ENCODE assay signal across 8 cellular contexts in the genomic region with DNA sequence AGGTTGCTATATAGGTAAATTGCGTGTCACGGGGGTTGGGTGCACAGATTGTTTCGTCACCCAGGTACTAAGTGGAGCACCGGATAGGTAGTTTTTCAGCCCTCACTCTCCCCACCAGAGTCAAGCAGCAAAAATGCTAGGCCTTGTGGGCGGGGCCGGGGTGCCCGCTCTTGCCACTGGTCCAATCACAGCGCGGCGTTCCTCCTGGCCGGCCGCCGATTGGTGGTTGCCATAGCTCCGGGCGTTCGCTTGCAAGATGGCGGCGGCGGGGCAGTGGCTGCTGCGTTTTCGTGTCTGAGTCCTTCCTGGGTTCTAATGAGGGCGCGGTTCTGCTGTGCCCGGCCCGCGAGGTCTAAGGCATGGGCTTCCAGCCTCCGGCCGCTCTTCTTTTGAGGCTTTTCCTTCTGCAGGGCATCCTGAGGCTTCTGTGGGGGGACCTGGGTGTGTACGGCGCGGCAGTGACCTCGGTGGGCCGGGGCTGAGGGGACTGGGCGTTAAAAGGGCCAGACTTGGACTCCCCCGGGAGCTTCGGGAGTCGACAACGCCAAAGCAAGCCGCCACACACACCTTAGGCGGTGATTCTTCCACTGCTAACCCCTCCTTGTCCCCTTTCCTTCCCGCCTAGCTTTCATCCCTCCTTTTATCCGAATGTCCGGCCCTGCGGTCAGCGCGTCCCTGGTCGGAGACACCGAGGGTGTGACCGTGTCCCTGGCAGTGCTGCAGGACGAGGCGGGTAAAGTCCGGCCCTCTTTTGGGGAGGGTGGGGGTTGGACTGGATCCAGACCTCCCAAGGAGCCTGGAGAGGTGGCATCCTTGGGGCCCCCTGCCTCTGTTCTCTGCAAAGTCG. TPM values are rescaled to one million over a fixed set of nuclear protein-coding genes. Genes with fewer than 3 reads are reported as not detected.
A peak's percentile ranks its signal among the peaks of the same experiment; 100 is the strongest.
DNase-seq lines count a peak whose midpoint lies in the region; ATAC-seq and TF ChIP-seq lines count a peak whose summit lies in the region.

A gene (plus strand): TSS at position 232 of the 847 bp plus-strand sequence. CDS start 128 bp downstream, at position 360.

- intact Hi-C loops in activated B cell treated with CpG ODN at 0.5 μM for 24 hours (cut with micrococcal nuclease), result loop anchor here (1.0 to 2.0 kb wide), 3 partner anchors 38 to 306 kb away; a partner anchor contains a TSS

- peak within 1 kb of the TSS; percentile 35 for H3K27ac Mint-ChIP-seq in activated B cell treated with CpG ODN at 0.5 μM for 24 hours

- H3K4me1 Mint-ChIP-seq in activated B cell treated with CpG ODN at 0.5 μM for 24 hours, result peaks cover 11% of the 10 kb centered on the region

- POLR2A ChIA-PET in activated B cell treated with CpG ODN at 0.5 μM for 24 hours (lab: Charles Lee), result interaction anchor here (0.7 to 1.3 kb wide), 7 partner anchors 9 to 1169 kb away, joined by 3 to 10 read pairs (median 3); a partner anchor contains a TSS

- ATAC-seq in GM19035 (IDR thresholded peaks at IDR 0.05; ENCODE audit: unreplicated experiment) (peak; percentile 99), HG03280 (IDR thresholded peaks at IDR 0.05; ENCODE audit: unreplicated experiment) (peak; percentile 99), activated B cell treated with CpG ODN at 0.5 μM for 24 hours (ENCODE audit: low read depth) (peak; percentile 100)

- no peak for TF ChIP-seq CTCF in AG09309 (IDR thresholded peaks at IDR 0.05; ENCODE audit: control insufficient read depth, insufficient read depth, low read depth, low read length, missing control alignments)
- TF ChIP-seq CTCF in activated B cell treated with CpG ODN at 0.5 μM for 24 hours (IDR thresholded peaks at IDR 0.05), result no peak

- H3K27me3 Mint-ChIP-seq in activated B cell treated with CpG ODN at 0.5 μM for 24 hours, result no peaks in the 10 kb centered on the region

- no peaks in the 10 kb centered on the region for H3K9me3 Mint-ChIP-seq in activated B cell treated with CpG ODN at 0.5 μM for 24 hours

- H3K36me3 Mint-ChIP-seq in activated B cell treated with CpG ODN at 0.5 μM for 24 hours (ENCODE audit: low read depth), result peaks cover 22% of the 10 kb centered on the region

- peak within 1 kb of the TSS; percentile 88 for H3K4me3 ChIP-seq in AG09309 (ENCODE audit: control insufficient read depth, low read depth, low read length)

- DNase-seq in AG09309 (ENCODE audit: low read depth), result peak; percentile 54
- peak; percentile 95 for DNase-seq in NCI-H345 (lab: John Stamatoyannopoulos, UW)
- DNase-seq in activated B cell treated with CpG ODN at 0.5 μM for 24 hours, result peak; percentile 90
- DNase-seq in central memory CD4-positive, alpha-beta T cell, result peak; percentile 91
- peak; percentile 94 for DNase-seq in iris pigment epithelial cell (ENCODE audit: low read depth)
- peak; percentile 88 to 93 for DNase-seq in stimulated activated CD4-positive, alpha-beta T cell treated with anti-CD3 and anti-CD28 coated beads, Interleukin-12 subunit alpha, Interleukin-12 subunit beta, amount 100 ng/mL, for 24 hours (ENCODE audit: low read depth in 2 of 2)

- peak within 1 kb of the TSS; percentile 91 for H3K4me3 Mint-ChIP-seq in activated B cell treated with CpG ODN at 0.5 μM for 24 hours

- CTCF ChIA-PET in activated B cell treated with CpG ODN at 0.5 μM for 24 hours (lab: Charles Lee), result interaction anchor here (1.5 kb wide), 1 partner anchor 41 kb away, joined by 3 read pairs; a partner anchor contains a TSS

RNA-seq across cellular contexts. Expression of the gene that starts here (rescaled TPM):
- 10.3 and 11.9 TPM in 2 replicates for total RNA-seq in activated B cell treated with CpG ODN at 0.5 μM for 24 hours

Comparison
In these comparisons a context has a peak if more than half of its experiments do, and no peak if none do; other contexts are left out.
1. Peak in every context shown above with its lines: DNase-seq, ATAC-seq and H3K4me3 ChIP-seq.